In the genomic region with DNA sequence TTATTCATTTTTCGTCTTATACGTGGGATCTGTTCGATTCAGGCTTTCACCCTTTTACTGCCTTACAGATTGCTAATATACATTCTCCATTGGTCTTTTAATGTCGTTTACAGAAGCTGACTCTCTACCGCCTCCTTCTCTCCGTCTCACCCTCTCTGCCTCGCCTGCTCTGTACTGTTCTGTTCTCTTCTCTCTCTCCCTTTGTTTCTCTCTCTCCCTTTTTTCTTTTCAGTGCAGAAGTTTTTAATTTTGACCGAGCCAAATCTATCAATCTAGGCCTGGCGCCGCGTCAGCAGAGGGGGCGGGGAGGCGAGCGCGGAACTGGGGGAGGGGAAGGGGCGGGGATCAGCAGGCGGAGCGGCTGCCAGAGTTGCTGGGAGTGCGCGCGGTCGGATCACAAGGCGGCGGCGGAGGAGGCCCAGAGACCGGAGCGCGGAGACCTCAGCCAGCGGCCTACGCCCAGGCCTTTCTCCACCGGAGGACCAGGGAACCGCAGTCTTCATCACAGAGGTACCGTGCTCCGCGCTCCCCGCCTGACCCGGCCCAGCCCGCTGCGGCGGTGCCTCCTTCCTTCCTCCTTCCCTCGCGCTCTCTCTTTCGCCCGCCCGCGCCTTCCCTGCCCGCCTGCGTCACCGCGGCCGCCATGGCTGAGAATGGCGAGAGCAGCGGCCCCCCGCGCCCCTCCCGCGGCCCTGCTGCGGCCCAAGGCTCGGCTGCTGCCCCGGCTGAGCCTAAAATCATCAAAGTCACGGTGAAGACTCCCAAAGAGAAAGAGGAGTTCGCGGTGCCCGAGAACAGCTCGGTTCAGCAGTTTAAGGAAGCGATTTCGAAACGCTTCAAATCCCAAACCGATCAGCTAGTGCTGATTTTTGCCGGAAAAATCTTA, we compare ENCODE assay signal across 8 cellular contexts. TPM values are rescaled to one million over a fixed set of nuclear protein-coding genes. Genes with fewer than 3 reads are reported as not detected.
DNase-seq lines count a peak whose midpoint lies in the region; TF ChIP-seq lines count a peak whose summit lies in the region.

Gene UBQLN2, plus strand, starts transcription at position 397 of the 886 bp plus-strand sequence. Its CDS starts 247 bp downstream, at position 644.

- H2AFZ ChIP-seq in Loucy (ENCODE audit: low read length), result peak within 1 kb of the TSS; percentile 97

- H3K27ac ChIP-seq in SJCRH30 (peak within 1 kb of the TSS; percentile 92), neutrophil (peak within 1 kb of the TSS; percentile 91), substantia nigra (ENCODE audit: low read depth, low read length, poor library complexity, severe bottlenecking) (peak within 1 kb of the TSS; percentile 93)

- peak within 1 kb of the TSS; percentile 98 for H3K4me3 ChIP-seq in Loucy (ENCODE audit: low read length, poor library complexity, severe bottlenecking)
- peak within 1 kb of the TSS; percentile 88 for H3K4me3 ChIP-seq in SJCRH30
- H3K4me3 ChIP-seq in neutrophil (ENCODE audit: low read depth in 1 of 2, low read length in 1 of 2), result peak within 1 kb of the TSS; percentile 69 to 74

- H3K9me3 ChIP-seq in Loucy (ENCODE audit: insufficient read depth, low read depth, low read length) (no peaks in the 10 kb centered on the region), SJCRH30 (replicated peaks) (no peaks in the 10 kb centered on the region), neutrophil (no peaks in the 10 kb centered on the region)

- H3K36me3 ChIP-seq in Loucy (ENCODE audit: insufficient read depth, low read length) (no peaks in the 10 kb centered on the region), SJCRH30 (no peaks in the 10 kb centered on the region), neutrophil (no peaks in the 10 kb centered on the region)

- H3F3A ChIP-seq in Loucy (ENCODE audit: low read depth), result no peaks in the 10 kb centered on the region

- no peaks in the 10 kb centered on the region for H3K9me2 ChIP-seq in Loucy (replicated peaks; ENCODE audit: low read depth, low read length)

- H3K4me1 ChIP-seq in Loucy (ENCODE audit: insufficient read depth, low read length, poor library complexity, severe bottlenecking) (peaks cover 4% of the 10 kb centered on the region), SJCRH30 (no peaks in the 10 kb centered on the region), neutrophil (ENCODE audit: control insufficient read depth in 1 of 2, insufficient read depth in 1 of 2, low read depth in 1 of 2, low read length in 1 of 2) (peaks cover 22 to 35% of the 10 kb centered on the region in 2 experiments)

- H4K20me1 ChIP-seq in Loucy (ENCODE audit: insufficient read depth, low read length, poor library complexity, severe bottlenecking), result peaks cover 36% of the 10 kb centered on the region

- peak within 1 kb of the TSS; percentile 94 for H3K9ac ChIP-seq in Loucy (ENCODE audit: low read depth, low read length, poor library complexity, severe bottlenecking)

- peak; percentile 77 for DNase-seq in EH (ENCODE audit: low read depth)
- peak; percentile 35 for DNase-seq in GOT3 (lab: John Stamatoyannopoulos, UW)
- DNase-seq in SJCRH30, result peak; percentile 69 to 75
- peak; percentile 58 for DNase-seq in activated gamma-delta T cell treated with anti-CD3 and anti-CD28 coated beads, Interleukin-2, amount 50 U/mL, for 16 hours (ENCODE audit: low read depth)
- peak; percentile 61 for DNase-seq in foreskin melanocyte
- peak; percentile 8 to 86 (median 63) for DNase-seq in substantia nigra (lab: John Stamatoyannopoulos, UW)

- peak within 1 kb of the TSS; percentile 93 for H3K4me2 ChIP-seq in Loucy (ENCODE audit: low read depth, low read length, poor library complexity, severe bottlenecking)

- H3K79me2 ChIP-seq in Loucy (ENCODE audit: insufficient read depth, low read length), result peaks cover 49% of the 10 kb centered on the region

- H3K27me3 ChIP-seq in Loucy (ENCODE audit: insufficient read depth, low read length, poor library complexity, severe bottlenecking), result no peaks in the 10 kb centered on the region
- no peaks in the 10 kb centered on the region for H3K27me3 ChIP-seq in SJCRH30
- H3K27me3 ChIP-seq in neutrophil, result no peaks in the 10 kb centered on the region

- peak; percentile 26; the same call in 1 of the 2 replicates for TF ChIP-seq CTCF in Loucy (conservative IDR thresholded peaks at IDR 0.05; ENCODE audit: low read length)
- TF ChIP-seq CTCF in neutrophil (IDR thresholded peaks at IDR 0.05), result no peak

RNA-seq across cellular contexts. Expression of gene UBQLN2, which starts in this region (rescaled TPM):
- total RNA-seq in SJCRH30 (2014; rRNA removed; shearing (Covaris generic)), result 13.0 TPM in 2 replicates

Comparison
In these comparisons a context has a peak if more than half of its experiments do, and no peak if none do; other contexts are left out.
1. Peak in every context shown above with its lines: DNase-seq, H3K4me3 ChIP-seq and H3K27ac ChIP-seq.